Comparison of ENCODE assay signal across 9 cellular contexts in genomic region chr13:66994498-66995365, GRCh38.
A peak's percentile ranks its signal among the peaks of the same experiment; 100 is the strongest.
DNase-seq lines count a peak whose midpoint lies in the region; ATAC-seq, FAIRE-seq and TF ChIP-seq lines count a peak whose summit lies in the region.
"Had no signal": no experiment of that assay in that cellular context is flagged by ENCODE, and none has a peak within 500 bp of the region (broad histone marks: within the 10 kb centered on the region; RNA-seq: fewer than 3 reads in every experiment).

No MANE protein-coding gene starts in this region.

- WGBS in small intestine, 3 donors, result 15 to 54% (median 24%) methylated on average over 13 of the region's 13 CpGs

- no peak for TF ChIP-seq CTCF in coronary artery (IDR thresholded peaks at IDR 0.05)

- H3K27me3 ChIP-seq in small intestine (ENCODE audit: control insufficient read depth in 2 of 2, insufficient read depth in 2 of 2, low read length in 2 of 2), result no peaks in the 10 kb centered on the region

- H3K4me1 ChIP-seq in small intestine (ENCODE audit: control insufficient read depth in 2 of 2, insufficient read depth in 1 of 2, low read depth in 1 of 2, low read length in 1 of 2), result peaks cover 0 to 3% of the 10 kb centered on the region in 2 donors

- FAIRE-seq in small intestine (lab: Jason Lieb, UNC) (no peak), HTR-8/SVneo (lab: Jason Lieb, UNC) (no peak)

- H3K4me1 Mint-ChIP-seq in effector memory CD8-positive, alpha-beta T cell (ENCODE audit: low read depth in 2 of 2), result no peaks in the 10 kb centered on the region

- no peaks in the 10 kb centered on the region for H3K27me3 Mint-ChIP-seq in effector memory CD8-positive, alpha-beta T cell

- no peak for DNase-seq in coronary artery (ENCODE audit: low spot score)
- DNase-seq in small intestine, result peak; percentile 2
- DNase-seq in HTR-8/SVneo (ENCODE audit: insufficient read length, low spot score), result no peak
- no peak for DNase-seq in effector memory CD8-positive, alpha-beta T cell
- no peak for DNase-seq in GDM1 (lab: John Stamatoyannopoulos, UW)
- no peak for DNase-seq in NCI-H1436 treated with DMSO at 0.1 percent for 48 hours (lab: John Stamatoyannopoulos, UW)
- DNase-seq: effector memory CD4-positive, alpha-beta T cell had no signal

- no peaks in the 10 kb centered on the region for H3K36me3 Mint-ChIP-seq in effector memory CD8-positive, alpha-beta T cell (ENCODE audit: insufficient read depth)

- H3K4me3 Mint-ChIP-seq in effector memory CD8-positive, alpha-beta T cell, result no peak overlapping the region

- no peak overlapping the region for H3K27ac Mint-ChIP-seq in effector memory CD8-positive, alpha-beta T cell

- H3K9me3 ChIP-seq in small intestine (ENCODE audit: control insufficient read depth, low read depth), result no peaks in the 10 kb centered on the region

- H3K4me3 ChIP-seq in coronary artery (peak overlapping the region; percentile 61), small intestine (ENCODE audit: low read depth in 1 of 2, low read length in 2 of 2) (peak overlapping the region in 1 of 2 donors; percentile 33)

- peaks cover 7 to 9% of the 10 kb centered on the region in 2 donors for H3K9me3 Mint-ChIP-seq in effector memory CD8-positive, alpha-beta T cell

- H3K27ac ChIP-seq in coronary artery, result no peak overlapping the region
- no peak overlapping the region for H3K27ac ChIP-seq in small intestine (ENCODE audit: low read depth in 1 of 2, low read length in 1 of 2)

- peak; percentile 53 for ATAC-seq in GM19397 (IDR thresholded peaks at IDR 0.05; ENCODE audit: unreplicated experiment)
- ATAC-seq in HG03108 (IDR thresholded peaks at IDR 0.05; ENCODE audit: unreplicated experiment), result peak; percentile 40
- no peak for ATAC-seq in effector memory CD8-positive, alpha-beta T cell (replicated peaks)

- H3K36me3 ChIP-seq in small intestine (ENCODE audit: control insufficient read depth in 2 of 2, insufficient read depth in 2 of 2, low read length in 2 of 2), result no peaks in the 10 kb centered on the region
